12 cellular contexts compared by ENCODE assay signal in genomic region chr21:33301632-33302002, GRCh38. TPM values are rescaled to one million over a fixed set of nuclear protein-coding genes. Genes with fewer than 3 reads are reported as not detected.
DNase-seq lines count a peak whose midpoint lies in the region; TF ChIP-seq lines count a peak whose summit lies in the region.
"Had no signal": no experiment of that assay in that cellular context is flagged by ENCODE, and none has a peak within 500 bp of the region (broad histone marks: within the 10 kb centered on the region; RNA-seq: fewer than 3 reads in every experiment).

No MANE protein-coding gene starts in this region.

- H3K27me3 Mint-ChIP-seq in activated naive CD8-positive, alpha-beta T cell = no peaks in the 10 kb centered on the region
- no peaks in the 10 kb centered on the region for H3K27me3 Mint-ChIP-seq in activated naive CD8-positive, alpha-beta T cell treated with anti-CD3 and anti-CD28 coated beads for 36 hours
- H3K27me3 Mint-ChIP-seq: central memory CD8-positive, alpha-beta T cell had no signal

- peaks cover 2% of the 10 kb centered on the region for H3K36me3 Mint-ChIP-seq in activated naive CD8-positive, alpha-beta T cell
- peaks cover 14% of the 10 kb centered on the region for H3K36me3 Mint-ChIP-seq in activated naive CD8-positive, alpha-beta T cell treated with anti-CD3 and anti-CD28 coated beads for 36 hours

- TF ChIP-seq POLR2A in transverse colon (IDR thresholded peaks at IDR 0.05) = no peak

- H3K4me3 ChIP-seq in muscle layer of duodenum (ENCODE audit: low read depth in 1 of 2, low read length in 2 of 2) (no peak overlapping the region), transverse colon (no peak overlapping the region)

- H3K27me3 ChIP-seq in muscle layer of duodenum (ENCODE audit: low read depth, low read length) = no peaks in the 10 kb centered on the region
- H3K27me3 ChIP-seq in transverse colon = no peaks in the 10 kb centered on the region

- peak overlapping the region; percentile 54 for H3K27ac Mint-ChIP-seq in activated naive CD8-positive, alpha-beta T cell
- no peak overlapping the region for H3K27ac Mint-ChIP-seq in activated naive CD8-positive, alpha-beta T cell treated with anti-CD3 and anti-CD28 coated beads for 36 hours

- H3K4me1 Mint-ChIP-seq in activated naive CD8-positive, alpha-beta T cell (ENCODE audit: low read depth) = peaks cover 46% of the 10 kb centered on the region
- peaks cover 39% of the 10 kb centered on the region for H3K4me1 Mint-ChIP-seq in activated naive CD8-positive, alpha-beta T cell treated with anti-CD3 and anti-CD28 coated beads for 36 hours

- H3K4me3 Mint-ChIP-seq in activated naive CD8-positive, alpha-beta T cell = no peak overlapping the region
- no peak overlapping the region for H3K4me3 Mint-ChIP-seq in activated naive CD8-positive, alpha-beta T cell treated with anti-CD3 and anti-CD28 coated beads for 36 hours
- H3K4me3 Mint-ChIP-seq: central memory CD8-positive, alpha-beta T cell; neural crest cell had no signal

- H3K9me3 ChIP-seq in muscle layer of duodenum (ENCODE audit: control insufficient read depth in 1 of 2, low read length in 2 of 2) = no peaks in the 10 kb centered on the region
- no peaks in the 10 kb centered on the region for H3K9me3 ChIP-seq in transverse colon

- intact Hi-C loops in transverse colon (cut with DNase I; ENCODE audit: low total_unique reads) = no loop called here

- TF ChIP-seq EP300 in transverse colon (IDR thresholded peaks at IDR 0.05; ENCODE audit: low read depth) = no peak

- H3K36me3 ChIP-seq in muscle layer of duodenum (ENCODE audit: control insufficient read depth in 1 of 2, insufficient read depth in 2 of 2, low read length in 2 of 2) = peaks cover 2 to 5% of the 10 kb centered on the region in 2 donors
- peaks cover 0 to 3% (median 0%) of the 10 kb centered on the region in 4 donors for H3K36me3 ChIP-seq in transverse colon

- in situ Hi-C loops in transverse colon (cut with MboI; ENCODE audit: low pct_ligation_motif_present in 1 of 4, low pct_unique_long_range_greater_than_20kb in 1 of 4, low sequenced_read_pairs in 3 of 4) = no loop called here

- H3K4me1 ChIP-seq in muscle layer of duodenum (ENCODE audit: control insufficient read depth in 1 of 2, insufficient read depth in 2 of 2, low read length in 2 of 2) (peaks cover 5 to 15% of the 10 kb centered on the region in 2 donors), transverse colon (peaks cover 5 to 37% (median 17%) of the 10 kb centered on the region in 4 donors)

- no peak for TF ChIP-seq CTCF in transverse colon (IDR thresholded peaks at IDR 0.05)

- no peaks in the 10 kb centered on the region for H3K9me3 Mint-ChIP-seq in activated naive CD8-positive, alpha-beta T cell (ENCODE audit: low read depth)
- H3K9me3 Mint-ChIP-seq in activated naive CD8-positive, alpha-beta T cell treated with anti-CD3 and anti-CD28 coated beads for 36 hours = peaks cover 1% of the 10 kb centered on the region
- H3K9me3 Mint-ChIP-seq: central memory CD8-positive, alpha-beta T cell; neural crest cell had no signal

- H3K27ac ChIP-seq in angular gyrus (ENCODE audit: low read depth, low read length) (peak overlapping the region; percentile 16), muscle layer of duodenum (ENCODE audit: low read length) (peak overlapping the region; percentile 75), transverse colon (peak overlapping the region; percentile 35 to 74 (median 65))

- 60 to 78% methylated on average over 1 to 2 of the region's 2 CpGs for WGBS in transverse colon (ENCODE audit: low coverage in 1 of 2), 2 donors

- DNase-seq in activated naive CD8-positive, alpha-beta T cell treated with anti-CD3 and anti-CD28 coated beads for 36 hours = no peak
- no peak for DNase-seq in transverse colon
- no peak for DNase-seq in DMS 273 (lab: John Stamatoyannopoulos, UW; ENCODE audit: unreplicated experiment)
- no peak for DNase-seq in stimulated activated CD4-positive, alpha-beta T cell treated with anti-CD3 and anti-CD28 coated beads, Interleukin-12 subunit alpha, Interleukin-12 subunit beta, amount 100 ng/mL, for 4 hours
- DNase-seq in ecto neural progenitor cell (ENCODE audit: low spot score) = no peak
- DNase-seq: activated CD4-positive, CD25-positive, alpha-beta regulatory T cell treated with anti-CD3 and anti-CD28 coated beads, Interleukin-2, amount 50 U/mL, for 72 hours; NCI-H345 had no signal

RNA-seq across cellular contexts. Expression of gene IFNAR1, which starts 23.2 kb away (rescaled TPM):
- total RNA-seq in activated naive CD8-positive, alpha-beta T cell treated with anti-CD3 and anti-CD28 coated beads for 36 hours = 10 to 100 TPM; 32.3 to 34.7 TPM
- total RNA-seq in transverse colon = 10 to 100 TPM; 10.3 to 30.7 (median 28.9) TPM

RNA-seq across cellular contexts. Expression of gene IL10RB, which starts 35.5 kb away (rescaled TPM):
- 10 to 100 TPM; 25.3 to 25.9 TPM for total RNA-seq in activated naive CD8-positive, alpha-beta T cell treated with anti-CD3 and anti-CD28 coated beads for 36 hours
- 100 to 1,000 TPM in 1 of 4 donors, 10 to 100 TPM in 3; 15.7 to 104 (median 63.2) TPM for total RNA-seq in transverse colon

Comparison
In these comparisons a context has a peak if more than half of its experiments do, and no peak if none do; other contexts are left out.
1. H3K27ac ChIP-seq: peak in every context shown above with its lines; median percentile 75 in muscle layer of duodenum; 65 in transverse colon; 16 in angular gyrus.